Comparison of ENCODE assay signal across 1 cellular context in the genomic region with DNA sequence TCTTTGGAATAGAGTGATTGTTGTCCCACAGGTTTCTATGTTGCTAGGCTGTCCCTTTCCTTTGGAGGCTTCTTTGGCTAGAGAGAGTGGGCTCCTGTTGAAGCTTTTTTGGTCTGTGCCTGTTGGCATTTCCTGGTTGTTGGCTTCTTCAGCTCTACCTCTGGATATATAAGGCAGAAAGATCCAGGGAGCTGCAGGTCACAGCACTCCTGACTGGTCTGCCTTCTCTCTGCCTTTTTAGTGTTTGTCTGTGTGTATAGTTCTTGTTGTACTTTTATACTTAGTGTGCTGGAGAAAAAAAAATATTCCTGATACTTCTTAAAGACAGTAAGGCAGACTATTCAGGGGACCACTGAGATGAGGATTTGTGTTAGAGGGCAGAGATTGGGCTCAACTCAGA.
TF ChIP-seq lines count a peak whose summit lies in the region.

No MANE protein-coding gene starts in this region.

TF ChIP-seq in WTC11, 78 proteins besides CTCF, POLR2A, EP300 and RAD21 (continued from another document):
- TF ChIP-seq, protein P1, sequence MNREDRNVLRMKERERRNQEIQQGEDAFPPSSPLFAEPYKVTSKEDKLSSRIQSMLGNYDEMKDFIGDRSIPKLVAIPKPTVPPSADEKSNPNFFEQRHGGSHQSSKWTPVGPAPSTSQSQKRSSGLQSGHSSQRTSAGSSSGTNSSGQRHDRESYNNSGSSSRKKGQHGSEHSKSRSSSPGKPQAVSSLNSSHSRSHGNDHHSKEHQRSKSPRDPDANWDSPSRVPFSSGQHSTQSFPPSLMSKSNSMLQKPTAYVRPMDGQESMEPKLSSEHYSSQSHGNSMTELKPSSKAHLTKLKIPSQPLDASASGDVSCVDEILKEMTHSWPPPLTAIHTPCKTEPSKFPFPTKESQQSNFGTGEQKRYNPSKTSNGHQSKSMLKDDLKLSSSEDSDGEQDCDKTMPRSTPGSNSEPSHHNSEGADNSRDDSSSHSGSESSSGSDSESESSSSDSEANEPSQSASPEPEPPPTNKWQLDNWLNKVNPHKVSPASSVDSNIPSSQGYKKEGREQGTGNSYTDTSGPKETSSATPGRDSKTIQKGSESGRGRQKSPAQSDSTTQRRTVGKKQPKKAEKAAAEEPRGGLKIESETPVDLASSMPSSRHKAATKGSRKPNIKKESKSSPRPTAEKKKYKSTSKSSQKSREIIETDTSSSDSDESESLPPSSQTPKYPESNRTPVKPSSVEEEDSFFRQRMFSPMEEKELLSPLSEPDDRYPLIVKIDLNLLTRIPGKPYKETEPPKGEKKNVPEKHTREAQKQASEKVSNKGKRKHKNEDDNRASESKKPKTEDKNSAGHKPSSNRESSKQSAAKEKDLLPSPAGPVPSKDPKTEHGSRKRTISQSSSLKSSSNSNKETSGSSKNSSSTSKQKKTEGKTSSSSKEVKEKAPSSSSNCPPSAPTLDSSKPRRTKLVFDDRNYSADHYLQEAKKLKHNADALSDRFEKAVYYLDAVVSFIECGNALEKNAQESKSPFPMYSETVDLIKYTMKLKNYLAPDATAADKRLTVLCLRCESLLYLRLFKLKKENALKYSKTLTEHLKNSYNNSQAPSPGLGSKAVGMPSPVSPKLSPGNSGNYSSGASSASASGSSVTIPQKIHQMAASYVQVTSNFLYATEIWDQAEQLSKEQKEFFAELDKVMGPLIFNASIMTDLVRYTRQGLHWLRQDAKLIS (CRISPR knock-in tag; IDR thresholded peaks at IDR 0.05; ENCODE audit: borderline replicate concordance) = no peak
- TF ChIP-seq FOXJ3 (CRISPR knock-in tag; IDR thresholded peaks at IDR 0.05; ENCODE audit: borderline replicate concordance) = no peak
- TF ChIP-seq, protein P2, sequence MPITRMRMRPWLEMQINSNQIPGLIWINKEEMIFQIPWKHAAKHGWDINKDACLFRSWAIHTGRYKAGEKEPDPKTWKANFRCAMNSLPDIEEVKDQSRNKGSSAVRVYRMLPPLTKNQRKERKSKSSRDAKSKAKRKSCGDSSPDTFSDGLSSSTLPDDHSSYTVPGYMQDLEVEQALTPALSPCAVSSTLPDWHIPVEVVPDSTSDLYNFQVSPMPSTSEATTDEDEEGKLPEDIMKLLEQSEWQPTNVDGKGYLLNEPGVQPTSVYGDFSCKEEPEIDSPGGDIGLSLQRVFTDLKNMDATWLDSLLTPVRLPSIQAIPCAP (CRISPR knock-in tag; IDR thresholded peaks at IDR 0.05) = no peak
TF ChIP-seq in WTC11: peak in this region for 0.
